8 cellular contexts compared by ENCODE assay signal in genomic region chr10:33337335-33337854, GRCh38. TPM values are rescaled to one million over a fixed set of nuclear protein-coding genes. Genes with fewer than 3 reads are reported as not detected.
A peak's percentile ranks its signal among the peaks of the same experiment; 100 is the strongest.
DNase-seq lines count a peak whose midpoint lies in the region; ATAC-seq and TF ChIP-seq lines count a peak whose summit lies in the region.

No MANE protein-coding gene starts in this region.

- H3K27ac Mint-ChIP-seq in T-helper 17 cell, result no peak overlapping the region

- DNase-seq in GM03348 (ENCODE audit: low spot score), result peak; percentile 38
- DNase-seq in T-helper 17 cell, result no peak
- peak; percentile 81 to 92 for DNase-seq in cardiac muscle cell (ENCODE audit: low read depth in 1 of 2, low spot score in 1 of 2)
- no peak for DNase-seq in retinal pigment epithelial cell (ENCODE audit: low read depth)
- no peak for DNase-seq in HT-29 (ENCODE audit: low spot score)
- DNase-seq in activated CD4-positive, CD25-positive, alpha-beta regulatory T cell (lab: John Stamatoyannopoulos, UW), result no peak

- H3K4me3 Mint-ChIP-seq in T-helper 17 cell, result peak overlapping the region; percentile 77

- no peaks in the 10 kb centered on the region for H3K36me3 Mint-ChIP-seq in T-helper 17 cell (ENCODE audit: low read depth)

- H3K27me3 Mint-ChIP-seq in T-helper 17 cell, result peaks cover 37% of the 10 kb centered on the region

- H3K4me1 ChIP-seq in cardiac muscle cell (ENCODE audit: low read depth), result peaks cover 26% of the 10 kb centered on the region

- H3K4me3 ChIP-seq in cardiac muscle cell, result peak overlapping the region; percentile 95
- peak overlapping the region; percentile 43 for H3K4me3 ChIP-seq in retinal pigment epithelial cell (ENCODE audit: low read length)

- peak overlapping the region; percentile 96 for H3K27ac ChIP-seq in cardiac muscle cell

- no peaks in the 10 kb centered on the region for H3K36me3 ChIP-seq in cardiac muscle cell

- TF ChIP-seq CTCF in cardiac muscle cell (IDR thresholded peaks at IDR 0.05; ENCODE audit: low read depth, low read length) (peak; percentile 11), retinal pigment epithelial cell (conservative IDR thresholded peaks at IDR 0.05; ENCODE audit: low read depth, low read length) (peak; percentile 8)

- H3K9me3 ChIP-seq in T-helper 17 cell (ENCODE audit: control insufficient read depth, low read length, poor library complexity, severe bottlenecking) (no peaks in the 10 kb centered on the region), cardiac muscle cell (ENCODE audit: low read depth) (no peaks in the 10 kb centered on the region)

- peaks cover 19% of the 10 kb centered on the region for H3K4me1 Mint-ChIP-seq in T-helper 17 cell

- H3K27me3 ChIP-seq in cardiac muscle cell, result no peaks in the 10 kb centered on the region

- ATAC-seq in T-helper 17 cell (no peak), GM18520 (IDR thresholded peaks at IDR 0.05; ENCODE audit: unreplicated experiment) (no peak), GM21786 (IDR thresholded peaks at IDR 0.05; ENCODE audit: unreplicated experiment) (no peak)

RNA-seq across cellular contexts. Expression of gene NRP1, which starts 2.9 kb away (rescaled TPM):
- total RNA-seq in T-helper 17 cell (under 1 TPM; 0.15 to 0.47 TPM), cardiac muscle cell (178 and 327 TPM in 2 replicates)
- polyA plus RNA-seq in cardiac muscle cell, result 145 and 241 TPM in 2 replicates
- 9.1 and 15.7 TPM in 2 replicates for total RNA-seq in HT-29 (2014; rRNA removed; shearing (Covaris generic))

Comparison
In these comparisons a context has a peak if more than half of its experiments do, and no peak if none do; other contexts are left out.
1. DNase-seq: peak in GM03348 (single experiment) and cardiac muscle cell (2 of 2); none in T-helper 17 cell (0 of 3), retinal pigment epithelial cell (single experiment), HT-29 (single experiment) and activated CD4-positive, CD25-positive, alpha-beta regulatory T cell (0 of 4).
2. RNA of gene NRP1, which starts 2.9 kb away (total RNA-seq): 178 to 327 TPM in cardiac muscle cell; 9.1 to 15.7 TPM in HT-29 and 0.15 to 0.47 TPM in T-helper 17 cell; every median in the first group is over 10 times any median in the second.